ENCODE assay signal across 18 cellular contexts in the genomic region with DNA sequence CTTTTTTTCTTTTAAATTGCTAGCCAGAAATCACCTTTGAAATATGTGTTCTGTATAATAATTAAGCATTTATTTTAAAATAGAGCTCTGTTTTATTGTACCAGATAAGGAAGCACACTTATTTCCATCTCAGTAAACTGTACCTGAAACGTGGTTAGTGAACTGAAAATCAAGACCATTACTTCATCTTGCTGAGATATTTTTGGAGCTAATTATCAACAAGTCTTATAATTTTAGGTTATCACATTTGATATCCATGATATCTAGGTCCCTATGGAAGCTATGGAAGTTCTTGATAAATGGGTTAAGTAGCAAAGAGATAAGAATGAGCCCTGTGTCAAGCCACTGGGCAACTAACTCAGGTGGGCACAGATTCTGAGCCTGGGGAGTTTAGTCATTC.
DNase-seq lines count a peak whose midpoint lies in the region; ATAC-seq, FAIRE-seq and TF ChIP-seq lines count a peak whose summit lies in the region.
"Had no signal": no experiment of that assay in that cellular context is flagged by ENCODE, and none has a peak within 500 bp of the region (broad histone marks: within the 10 kb centered on the region; RNA-seq: fewer than 3 reads in every experiment).

No MANE protein-coding gene starts in this region.

- H3K27me3 Mint-ChIP-seq in endothelial cell (ENCODE audit: unreplicated experiment) = peaks cover 6% of the 10 kb centered on the region
- H3K27me3 Mint-ChIP-seq: IgD-negative memory B cell had no signal

- H3K27ac Mint-ChIP-seq in endothelial cell (ENCODE audit: unreplicated experiment) = no peak overlapping the region
- H3K27ac Mint-ChIP-seq: CD8-positive, alpha-beta T cell; IgD-negative memory B cell had no signal

- TF ChIP-seq RAD21 in GM12878 (IDR thresholded peaks at IDR 0.05; ENCODE audit: insufficient read depth, low read depth, low read length) = no peak

- SMC1A ChIA-PET in GM12878 (lab: Charles Lee; ENCODE audit: uncharacterized antibody, unreplicated experiment) = interaction anchor here (0.9 to 10.4 kb wide), 27 partner anchors 11 to 222 kb away, joined by 3 to 145 read pairs (median 4); no protein-coding TSS in a partner anchor

- no peak for ATAC-seq in GM12878
- no peak for ATAC-seq in GM21576 (IDR thresholded peaks at IDR 0.05; ENCODE audit: unreplicated experiment)
- ATAC-seq: A549; CD8-positive, alpha-beta T cell; HCT116 had no signal

- in situ Hi-C loops in GM12878 (cut with MboI) = no loop called here

- H2AFZ ChIP-seq in OCI-LY3 (ENCODE audit: low read depth, low read length) (no peak overlapping the region), GM12878 (ENCODE audit: control insufficient read depth, low read depth, low read length) (no peak overlapping the region)

- TF ChIP-seq CTCF in OCI-LY3 (IDR thresholded peaks at IDR 0.05; ENCODE audit: low read depth, low read length) (no peak), GM12878 (IDR thresholded peaks at IDR 0.05 in 2 of 3, conservative IDR thresholded peaks at IDR 0.05 in 1 of 3; ENCODE audit: control insufficient read depth in 2 of 3, extremely low read depth in 1 of 3, insufficient read depth in 1 of 3, low read depth in 3 of 3, low read length in 3 of 3) (no peak), endothelial cell (IDR thresholded peaks at IDR 0.05; ENCODE audit: unreplicated experiment) (no peak)

- RAD21 ChIA-PET in GM12878 (lab: Charles Lee; ENCODE audit: unreplicated experiment) = interaction anchor here (0.7 to 5.3 kb wide), 19 partner anchors 10 to 222 kb away, joined by 3 to 148 read pairs (median 8); a partner anchor contains a TSS

- CTCF ChIA-PET in GM12878 (lab: Yijun Ruan, JAX) = interaction anchor here (1.0 to 2.7 kb wide), 6 partner anchors 18 to 227 kb away, joined by 3 to 19 read pairs (median 6); no protein-coding TSS in a partner anchor

- H3K9me3 Mint-ChIP-seq in endothelial cell (ENCODE audit: unreplicated experiment) = peaks cover 4% of the 10 kb centered on the region

- no peaks in the 10 kb centered on the region for H3K4me1 Mint-ChIP-seq in endothelial cell (ENCODE audit: unreplicated experiment)

- WGBS in GM12878 (ENCODE audit: insufficient coverage, insufficient replicate concordance, low lambda C conversion rate, missing lambda C conversion rate) = 0% methylated on average over 1 of the region's 1 CpG

- H3K27ac ChIP-seq in OCI-LY3 (ENCODE audit: low read length) = peak overlapping the region; percentile 45
- peak overlapping the region; percentile 32; the same call in 1 of the 2 replicates for H3K27ac ChIP-seq in GM12878 (ENCODE audit: control insufficient read depth, insufficient read depth)
- H3K27ac ChIP-seq: A549, GM23248 had no signal

- FAIRE-seq in GM18507 (lab: Jason Lieb, UNC) (peak; percentile 41), GM12878 (lab: Jason Lieb, UNC) (no peak)
- FAIRE-seq: A549, H54 had no signal

- intact Hi-C loops in GM12878 (cut with micrococcal nuclease; ENCODE audit: unreplicated experiment) = loop anchor here (2.0 to 5.0 kb wide), 3 partner anchors 48 to 224 kb away; no protein-coding TSS in a partner anchor

- H3K36me3 Mint-ChIP-seq in endothelial cell (ENCODE audit: low read depth, unreplicated experiment) = no peaks in the 10 kb centered on the region
- H3K36me3 Mint-ChIP-seq: CD14-positive monocyte; CD8-positive, alpha-beta T cell; IgD-negative memory B cell had no signal

- no peak for TF ChIP-seq EP300 in GM12878 (IDR thresholded peaks at IDR 0.05; ENCODE audit: borderline replicate concordance in 1 of 2, control insufficient read depth in 1 of 2, low read depth in 2 of 2, low read length in 2 of 2)

- DNase-seq in GM18507 (ENCODE audit: extremely low spot score, insufficient read length, low read depth) = no peak
- DNase-seq in GM12878 (ENCODE audit: low read depth, low spot score) = no peak
- DNase-seq in NCI-H2171 (lab: John Stamatoyannopoulos, UW) = no peak
- DNase-seq in endothelial cell (ENCODE audit: low spot score) = no peak
- DNase-seq in activated naive CD4-positive, alpha-beta T cell treated with anti-CD3 and anti-CD28 coated beads, Interleukin-2, amount 50 U/mL, for 16 hours = no peak
- DNase-seq: Caco-2; CD8-positive, alpha-beta T cell; DND-41; GF-D8; GM23248; KG1 had no signal

- H3K4me2 ChIP-seq in OCI-LY3 (ENCODE audit: low read length) (peak overlapping the region; percentile 52), GM12878 (ENCODE audit: control insufficient read depth, insufficient read depth) (0 out of 2 replicates have a peak overlapping the region, but pooled peaks have one; percentile 31)
- H3K4me2 ChIP-seq: A549 had no signal

- H3K27me3 ChIP-seq in OCI-LY3 (ENCODE audit: low read depth, low read length) = no peaks in the 10 kb centered on the region
- no peaks in the 10 kb centered on the region for H3K27me3 ChIP-seq in GM12878 (replicated peaks in 1 of 2; ENCODE audit: control insufficient read depth in 2 of 2, insufficient read depth in 2 of 2, low read length in 1 of 2)

- H3K9ac ChIP-seq in OCI-LY3 (ENCODE audit: low read length) (peak overlapping the region; percentile 5; the same call in 1 of the 2 replicates), GM12878 (ENCODE audit: control insufficient read depth, insufficient read depth, low read length) (no peak overlapping the region)
- H3K9ac ChIP-seq: GM23248 had no signal

- TF ChIP-seq POLR2A in GM12878 (IDR thresholded peaks at IDR 0.05; ENCODE audit: low read depth, low read length) = no peak

- H3K36me3 ChIP-seq in OCI-LY3 (replicated peaks; ENCODE audit: low read depth, low read length) (peaks cover 2% of the 10 kb centered on the region), GM12878 (ENCODE audit: control insufficient read depth in 2 of 2, insufficient read depth in 2 of 2, low read length in 1 of 2) (no peaks in the 10 kb centered on the region)

- H3K79me2 ChIP-seq in OCI-LY3 (ENCODE audit: low read length) = no peaks in the 10 kb centered on the region
- no peaks in the 10 kb centered on the region for H3K79me2 ChIP-seq in GM12878 (ENCODE audit: control insufficient read depth, insufficient read depth, low read length)

- POLR2A ChIA-PET in GM12878 (lab: Charles Lee) = interaction anchor here (1.1 to 4.3 kb wide), 3 partner anchors 20 to 197 kb away, joined by 4 to 37 read pairs (median 25); no protein-coding TSS in a partner anchor

- H3K4me1 ChIP-seq in OCI-LY3 (ENCODE audit: low read length) = peaks cover 61% of the 10 kb centered on the region
- peaks cover 52% of the 10 kb centered on the region for H3K4me1 ChIP-seq in GM12878 (ENCODE audit: control insufficient read depth, insufficient read depth, low read length)
- H3K4me1 ChIP-seq: A549, Caco-2 had no signal

- H3K9me3 ChIP-seq in OCI-LY3 (ENCODE audit: insufficient read depth, low read length) (no peaks in the 10 kb centered on the region), GM12878 (replicated peaks; ENCODE audit: control insufficient read depth, insufficient read depth, low read length) (peaks cover 6% of the 10 kb centered on the region; the same call in 2 of the 3 replicates)
- H3K9me3 ChIP-seq: Caco-2 had no signal

- H3K4me3 Mint-ChIP-seq in endothelial cell (ENCODE audit: unreplicated experiment) = no peak overlapping the region
- H3K4me3 Mint-ChIP-seq: CD14-positive monocyte; CD8-positive, alpha-beta T cell; IgD-negative memory B cell had no signal

- H4K20me1 ChIP-seq in OCI-LY3 (ENCODE audit: insufficient read depth, low read length) (no peaks in the 10 kb centered on the region), GM12878 (ENCODE audit: control insufficient read depth, insufficient read depth) (no peaks in the 10 kb centered on the region)

- no TSS peak for BruUV-seq in GM12878 (replicated peaks; lab: Mats Ljungman, UMichigan)

- no peak overlapping the region for H3K4me3 ChIP-seq in OCI-LY3 (ENCODE audit: low read length)
- no peak overlapping the region for H3K4me3 ChIP-seq in GM12878
- H3K4me3 ChIP-seq: A549, GM23248 had no signal

TF ChIP-seq in GM12878, 131 proteins besides CTCF, POLR2A, EP300 and RAD21 (continues in another document):
- TF ChIP-seq, protein P1, sequence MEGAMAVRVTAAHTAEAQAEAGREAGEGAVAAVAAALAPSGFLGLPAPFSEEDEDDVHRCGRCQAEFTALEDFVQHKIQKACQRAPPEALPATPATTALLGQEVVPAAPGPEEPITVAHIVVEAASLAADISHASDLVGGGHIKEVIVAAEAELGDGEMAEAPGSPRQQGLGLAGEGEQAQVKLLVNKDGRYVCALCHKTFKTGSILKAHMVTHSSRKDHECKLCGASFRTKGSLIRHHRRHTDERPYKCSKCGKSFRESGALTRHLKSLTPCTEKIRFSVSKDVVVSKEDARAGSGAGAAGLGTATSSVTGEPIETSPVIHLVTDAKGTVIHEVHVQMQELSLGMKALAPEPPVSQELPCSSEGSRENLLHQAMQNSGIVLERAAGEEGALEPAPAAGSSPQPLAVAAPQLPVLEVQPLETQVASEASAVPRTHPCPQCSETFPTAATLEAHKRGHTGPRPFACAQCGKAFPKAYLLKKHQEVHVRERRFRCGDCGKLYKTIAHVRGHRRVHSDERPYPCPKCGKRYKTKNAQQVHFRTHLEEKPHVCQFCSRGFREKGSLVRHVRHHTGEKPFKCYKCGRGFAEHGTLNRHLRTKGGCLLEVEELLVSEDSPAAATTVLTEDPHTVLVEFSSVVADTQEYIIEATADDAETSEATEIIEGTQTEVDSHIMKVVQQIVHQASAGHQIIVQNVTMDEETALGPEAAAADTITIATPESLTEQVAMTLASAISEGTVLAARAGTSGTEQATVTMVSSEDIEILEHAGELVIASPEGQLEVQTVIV (IDR thresholded peaks at IDR 0.05; ENCODE audit: borderline replicate concordance, partially characterized antibody) = no peak
- TF ChIP-seq NFIC (IDR thresholded peaks at IDR 0.05; ENCODE audit: low read depth, low read length) (0 out of 2 replicates have a peak, but pooled peaks have one; percentile 9), TCF3 (IDR thresholded peaks at IDR 0.05; ENCODE audit: borderline replicate concordance, insufficient read depth, low read depth, low read length) (no peak), TARDBP (IDR thresholded peaks at IDR 0.05; ENCODE audit: borderline replicate concordance) (no peak), KAT2A (conservative IDR thresholded peaks at IDR 0.05; ENCODE audit: control insufficient read depth, low read depth, low read length) (no peak)
- TF ChIP-seq, protein P2, sequence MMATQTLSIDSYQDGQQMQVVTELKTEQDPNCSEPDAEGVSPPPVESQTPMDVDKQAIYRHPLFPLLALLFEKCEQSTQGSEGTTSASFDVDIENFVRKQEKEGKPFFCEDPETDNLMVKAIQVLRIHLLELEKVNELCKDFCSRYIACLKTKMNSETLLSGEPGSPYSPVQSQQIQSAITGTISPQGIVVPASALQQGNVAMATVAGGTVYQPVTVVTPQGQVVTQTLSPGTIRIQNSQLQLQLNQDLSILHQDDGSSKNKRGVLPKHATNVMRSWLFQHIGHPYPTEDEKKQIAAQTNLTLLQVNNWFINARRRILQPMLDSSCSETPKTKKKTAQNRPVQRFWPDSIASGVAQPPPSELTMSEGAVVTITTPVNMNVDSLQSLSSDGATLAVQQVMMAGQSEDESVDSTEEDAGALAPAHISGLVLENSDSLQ (IDR thresholded peaks at IDR 0.05) = no peak
